In the genomic region with DNA sequence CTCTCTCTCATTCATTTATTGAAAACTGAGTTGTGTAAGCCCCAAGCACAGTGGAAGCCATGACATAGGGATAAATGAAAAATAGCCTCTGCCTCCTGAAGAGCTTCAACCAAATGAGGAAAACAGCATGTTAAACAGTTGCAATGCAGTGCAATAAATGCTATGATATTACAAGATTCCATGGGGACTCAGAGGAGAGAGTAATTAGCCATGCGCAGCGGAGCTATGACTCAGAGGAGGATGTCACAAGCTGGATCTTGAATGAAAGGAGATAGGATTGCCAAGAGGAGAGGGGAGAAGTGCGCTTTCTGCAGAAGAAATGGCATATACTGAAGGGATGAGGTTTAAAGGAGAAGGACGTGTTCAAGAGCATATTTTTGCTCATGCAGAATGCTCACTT, we compare ENCODE assay signal across 11 cellular contexts.
DNase-seq lines count a peak whose midpoint lies in the region; ATAC-seq and TF ChIP-seq lines count a peak whose summit lies in the region.
"Had no signal": no experiment of that assay in that cellular context is flagged by ENCODE, and none has a peak within 500 bp of the region (broad histone marks: within the 10 kb centered on the region; RNA-seq: fewer than 3 reads in every experiment).

No MANE protein-coding gene starts in this region.

- POLR2A ChIA-PET in CD8-positive, alpha-beta T cell (lab: Charles Lee) = no interaction called here

- H3K9me3 Mint-ChIP-seq in neural progenitor cell = no peaks in the 10 kb centered on the region
- no peaks in the 10 kb centered on the region for H3K9me3 Mint-ChIP-seq in CD8-positive, alpha-beta T cell
- H3K9me3 Mint-ChIP-seq: T-cell had no signal

- no peaks in the 10 kb centered on the region for H3K36me3 ChIP-seq in neural progenitor cell
- no peaks in the 10 kb centered on the region for H3K36me3 ChIP-seq in CD8-positive, alpha-beta T cell (ENCODE audit: insufficient read depth, low read length)

- peak overlapping the region; percentile 3 for H3K27ac Mint-ChIP-seq in neural progenitor cell
- no peak overlapping the region for H3K27ac Mint-ChIP-seq in CD8-positive, alpha-beta T cell
- H3K27ac Mint-ChIP-seq: activated naive CD8-positive, alpha-beta T cell; immature natural killer cell; T-cell had no signal

- no peak for ATAC-seq in GM21723 (IDR thresholded peaks at IDR 0.05; ENCODE audit: unreplicated experiment)
- no peak for ATAC-seq in CD8-positive, alpha-beta T cell
- ATAC-seq: T-cell had no signal

- H3F3A ChIP-seq in neural progenitor cell (ENCODE audit: low read depth) = no peaks in the 10 kb centered on the region

- intact Hi-C loops in CD8-positive, alpha-beta T cell (cut with DNase I, micrococcal nuclease) = no loop called here

- H2AFZ ChIP-seq in neural progenitor cell (replicated peaks) = no peak overlapping the region

- no peaks in the 10 kb centered on the region for H4K20me1 ChIP-seq in neural progenitor cell (ENCODE audit: low read depth)

- no peak overlapping the region for H3K4me3 Mint-ChIP-seq in neural progenitor cell
- H3K4me3 Mint-ChIP-seq in CD8-positive, alpha-beta T cell = no peak overlapping the region
- H3K4me3 Mint-ChIP-seq: activated naive CD8-positive, alpha-beta T cell; immature natural killer cell; T-cell had no signal

- DNase-seq in GM03348 (ENCODE audit: low spot score) (peak; percentile 11), fibroblast of the aortic adventitia (ENCODE audit: low read depth) (peak; percentile 8), neural progenitor cell (ENCODE audit: low spot score) (no peak), NCI-H1105 (lab: John Stamatoyannopoulos, UW) (no peak)
- DNase-seq in CD8-positive, alpha-beta T cell = no peak
- DNase-seq: immature natural killer cell, NCI-H510A treated with DMSO at 0.1 percent for 48 hours, T-cell had no signal

- H3K36me3 Mint-ChIP-seq in neural progenitor cell = no peaks in the 10 kb centered on the region
- H3K36me3 Mint-ChIP-seq in CD8-positive, alpha-beta T cell = no peaks in the 10 kb centered on the region
- H3K36me3 Mint-ChIP-seq: activated naive CD8-positive, alpha-beta T cell; immature natural killer cell; T-cell had no signal

- no peaks in the 10 kb centered on the region for H3K79me2 ChIP-seq in neural progenitor cell (ENCODE audit: low read depth)

- no peak overlapping the region for H3K9ac ChIP-seq in neural progenitor cell

- no peak overlapping the region for H3K27ac ChIP-seq in neural progenitor cell
- H3K27ac ChIP-seq in CD8-positive, alpha-beta T cell (ENCODE audit: low read depth, low read length) = no peak overlapping the region

- H3K4me3 ChIP-seq in fibroblast of the aortic adventitia (ENCODE audit: low read depth, low read length) (no peak overlapping the region), neural progenitor cell (no peak overlapping the region)
- H3K4me3 ChIP-seq in CD8-positive, alpha-beta T cell (ENCODE audit: low read depth, low read length) = no peak overlapping the region

- H3K4me1 ChIP-seq in neural progenitor cell = peaks cover 10% of the 10 kb centered on the region
- H3K4me1 ChIP-seq in CD8-positive, alpha-beta T cell (ENCODE audit: insufficient read depth, low read length) = no peaks in the 10 kb centered on the region

- H3K27me3 Mint-ChIP-seq in neural progenitor cell (ENCODE audit: insufficient read depth, low read depth) = peaks cover 8% of the 10 kb centered on the region
- peaks cover 5% of the 10 kb centered on the region for H3K27me3 Mint-ChIP-seq in CD8-positive, alpha-beta T cell (ENCODE audit: low read depth)

- no peak overlapping the region for H3K4me2 ChIP-seq in neural progenitor cell

- no peaks in the 10 kb centered on the region for H3K27me3 ChIP-seq in neural progenitor cell
- no peaks in the 10 kb centered on the region for H3K27me3 ChIP-seq in CD8-positive, alpha-beta T cell (ENCODE audit: insufficient read depth, low read length)

- peaks cover 43% of the 10 kb centered on the region for H3K4me1 Mint-ChIP-seq in neural progenitor cell
- no peaks in the 10 kb centered on the region for H3K4me1 Mint-ChIP-seq in CD8-positive, alpha-beta T cell (ENCODE audit: low read depth)
- H3K4me1 Mint-ChIP-seq: immature natural killer cell, T-cell had no signal

- CTCF ChIA-PET in CD8-positive, alpha-beta T cell (lab: Charles Lee) = no interaction called here

- TF ChIP-seq CTCF in fibroblast of the aortic adventitia (IDR thresholded peaks at IDR 0.05; ENCODE audit: insufficient read depth, low read length) (no peak), neural progenitor cell (IDR thresholded peaks at IDR 0.05) (no peak)
- TF ChIP-seq CTCF in CD8-positive, alpha-beta T cell (IDR thresholded peaks at IDR 0.05) = no peak

- H3K9me3 ChIP-seq in neural progenitor cell (ENCODE audit: low read depth) = no peaks in the 10 kb centered on the region
- no peaks in the 10 kb centered on the region for H3K9me3 ChIP-seq in CD8-positive, alpha-beta T cell (ENCODE audit: low read length)

TF ChIP-seq in PFSK-1, 5 proteins besides CTCF, POLR2A, EP300 and RAD21:
- TF ChIP-seq TAF1 (IDR thresholded peaks at IDR 0.05; ENCODE audit: borderline replicate concordance, insufficient read depth, low read length) (peak; percentile 18; the same call in 1 of the 2 replicates), FOXP2 (optimal IDR thresholded peaks at IDR 0.05; ENCODE audit: borderline replicate concordance, extremely low read depth, extremely low read length, insufficient read depth) (no peak), SIN3A (IDR thresholded peaks at IDR 0.05; ENCODE audit: borderline replicate concordance, insufficient read depth, low read length) (0 out of 2 replicates have a peak, but pooled peaks have one; percentile 22)
- TF ChIP-seq, protein P1, sequence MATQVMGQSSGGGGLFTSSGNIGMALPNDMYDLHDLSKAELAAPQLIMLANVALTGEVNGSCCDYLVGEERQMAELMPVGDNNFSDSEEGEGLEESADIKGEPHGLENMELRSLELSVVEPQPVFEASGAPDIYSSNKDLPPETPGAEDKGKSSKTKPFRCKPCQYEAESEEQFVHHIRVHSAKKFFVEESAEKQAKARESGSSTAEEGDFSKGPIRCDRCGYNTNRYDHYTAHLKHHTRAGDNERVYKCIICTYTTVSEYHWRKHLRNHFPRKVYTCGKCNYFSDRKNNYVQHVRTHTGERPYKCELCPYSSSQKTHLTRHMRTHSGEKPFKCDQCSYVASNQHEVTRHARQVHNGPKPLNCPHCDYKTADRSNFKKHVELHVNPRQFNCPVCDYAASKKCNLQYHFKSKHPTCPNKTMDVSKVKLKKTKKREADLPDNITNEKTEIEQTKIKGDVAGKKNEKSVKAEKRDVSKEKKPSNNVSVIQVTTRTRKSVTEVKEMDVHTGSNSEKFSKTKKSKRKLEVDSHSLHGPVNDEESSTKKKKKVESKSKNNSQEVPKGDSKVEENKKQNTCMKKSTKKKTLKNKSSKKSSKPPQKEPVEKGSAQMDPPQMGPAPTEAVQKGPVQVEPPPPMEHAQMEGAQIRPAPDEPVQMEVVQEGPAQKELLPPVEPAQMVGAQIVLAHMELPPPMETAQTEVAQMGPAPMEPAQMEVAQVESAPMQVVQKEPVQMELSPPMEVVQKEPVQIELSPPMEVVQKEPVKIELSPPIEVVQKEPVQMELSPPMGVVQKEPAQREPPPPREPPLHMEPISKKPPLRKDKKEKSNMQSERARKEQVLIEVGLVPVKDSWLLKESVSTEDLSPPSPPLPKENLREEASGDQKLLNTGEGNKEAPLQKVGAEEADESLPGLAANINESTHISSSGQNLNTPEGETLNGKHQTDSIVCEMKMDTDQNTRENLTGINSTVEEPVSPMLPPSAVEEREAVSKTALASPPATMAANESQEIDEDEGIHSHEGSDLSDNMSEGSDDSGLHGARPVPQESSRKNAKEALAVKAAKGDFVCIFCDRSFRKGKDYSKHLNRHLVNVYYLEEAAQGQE (IDR thresholded peaks at IDR 0.05; ENCODE audit: insufficient read depth in 1 of 2, low read depth in 2 of 2, low read length in 2 of 2) = peak in 1 of 2 experiments; percentile 54; a peak in 1 of 4 replicates

Comparison
In these comparisons a context has a peak if more than half of its experiments do, and no peak if none do; other contexts are left out.
1. DNase-seq: peak in GM03348 (single experiment) and fibroblast of the aortic adventitia (single experiment); none in neural progenitor cell (single experiment), NCI-H1105 (single experiment) and CD8-positive, alpha-beta T cell (0 of 7).